Comparison of ENCODE assay signal across 11 cellular contexts in the genomic region with DNA sequence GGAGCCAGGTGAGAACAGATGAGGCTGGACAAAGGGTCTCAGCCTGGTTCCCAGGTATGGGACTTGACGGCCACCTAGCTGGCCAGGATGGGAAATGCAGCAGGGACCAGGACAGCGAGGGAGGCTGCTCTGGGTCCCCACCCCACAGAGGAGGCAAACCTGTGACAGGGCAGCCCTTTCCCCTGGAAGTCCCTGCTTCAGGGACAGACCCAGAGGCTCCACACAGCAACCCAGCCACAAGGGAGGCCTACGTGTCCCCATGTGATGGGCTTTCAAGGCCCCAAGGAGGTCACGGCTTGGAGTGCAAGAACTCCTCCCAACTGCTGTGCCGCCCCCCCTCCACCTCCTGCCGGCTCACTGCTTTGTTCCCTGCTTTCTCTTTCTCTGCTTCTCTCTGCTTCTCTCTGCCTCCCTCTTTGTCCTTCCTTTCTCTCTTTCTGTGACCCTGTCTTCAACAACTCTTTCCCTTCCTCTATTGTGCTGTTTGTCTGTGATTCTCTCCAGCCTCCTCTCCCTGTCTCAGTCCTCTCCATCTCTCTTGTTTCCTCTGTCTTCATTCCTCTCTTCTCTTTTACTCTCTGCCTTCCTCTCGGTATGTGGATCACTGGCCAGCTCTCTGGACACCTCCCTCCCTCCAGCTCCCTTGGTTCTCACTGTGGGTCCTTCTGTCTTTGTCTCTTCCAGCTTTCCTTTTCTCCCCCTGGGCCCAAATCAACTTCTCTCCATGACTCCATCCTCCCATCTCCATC. TPM values are rescaled to one million over a fixed set of nuclear protein-coding genes. Genes with fewer than 3 reads are reported as not detected.
A peak's percentile ranks its signal among the peaks of the same experiment; 100 is the strongest.
DNase-seq lines count a peak whose midpoint lies in the region; ATAC-seq and TF ChIP-seq lines count a peak whose summit lies in the region.
"Had no signal": no experiment of that assay in that cellular context is flagged by ENCODE, and none has a peak within 500 bp of the region (broad histone marks: within the 10 kb centered on the region; RNA-seq: fewer than 3 reads in every experiment).

No MANE protein-coding gene starts in this region.

- ATAC-seq in stimulated activated effector memory CD8-positive, alpha-beta T cell treated with anti-CD3 and anti-CD28 coated beads, Interleukin-12 subunit alpha, Interleukin-12 subunit beta, amount 100 ng/mL, for 72 hours: peak; percentile 27

- DNase-seq in NCI-H2081 (lab: John Stamatoyannopoulos, UW) (peak; percentile 5 to 10), NCI-H2081 treated with DMSO at 0.1 percent for 48 hours (lab: John Stamatoyannopoulos, UW) (no peak), OCI-M1 (lab: John Stamatoyannopoulos, UW) (peak; percentile 26), glutamatergic neuron (peak; percentile 31), GM19238 (ENCODE audit: insufficient read length, low spot score) (no peak), coronary artery (ENCODE audit: low spot score) (no peak)
- no peak for DNase-seq in stimulated activated effector memory CD8-positive, alpha-beta T cell treated with anti-CD3 and anti-CD28 coated beads, Interleukin-12 subunit alpha, Interleukin-12 subunit beta, amount 100 ng/mL, for 72 hours (ENCODE audit: low spot score in 2 of 2)
- no peak for DNase-seq in effector memory CD4-positive, alpha-beta T cell
- DNase-seq: GOT3, NCI-H2029 treated with DMSO at 0.1 percent for 48 hours had no signal

- H3K27ac ChIP-seq in coronary artery: no peak overlapping the region
- H3K27ac ChIP-seq in effector memory CD4-positive, alpha-beta T cell (ENCODE audit: insufficient read depth, low read length, poor library complexity, severe bottlenecking): no peak overlapping the region
- H3K27ac ChIP-seq: BLaER1 had no signal

- H3K4me3 Mint-ChIP-seq in glutamatergic neuron (ENCODE audit: unreplicated experiment): peak overlapping the region; percentile 7
- no peak overlapping the region for H3K4me3 Mint-ChIP-seq in stimulated activated effector memory CD8-positive, alpha-beta T cell treated with anti-CD3 and anti-CD28 coated beads, Interleukin-12 subunit alpha, Interleukin-12 subunit beta, amount 100 ng/mL, for 72 hours

- H3K9me3 Mint-ChIP-seq in glutamatergic neuron (ENCODE audit: unreplicated experiment): peaks cover 7% of the 10 kb centered on the region
- H3K9me3 Mint-ChIP-seq in stimulated activated effector memory CD8-positive, alpha-beta T cell treated with anti-CD3 and anti-CD28 coated beads, Interleukin-12 subunit alpha, Interleukin-12 subunit beta, amount 100 ng/mL, for 72 hours: no peaks in the 10 kb centered on the region

- no peaks in the 10 kb centered on the region for H3K9me3 ChIP-seq in effector memory CD4-positive, alpha-beta T cell (ENCODE audit: control insufficient read depth, low read length)
- H3K9me3 ChIP-seq: BLaER1 had no signal

- H3K36me3 Mint-ChIP-seq in glutamatergic neuron (ENCODE audit: unreplicated experiment): peaks cover 8% of the 10 kb centered on the region
- no peaks in the 10 kb centered on the region for H3K36me3 Mint-ChIP-seq in stimulated activated effector memory CD8-positive, alpha-beta T cell treated with anti-CD3 and anti-CD28 coated beads, Interleukin-12 subunit alpha, Interleukin-12 subunit beta, amount 100 ng/mL, for 72 hours

- no peaks in the 10 kb centered on the region for H3K4me1 ChIP-seq in effector memory CD4-positive, alpha-beta T cell (ENCODE audit: control insufficient read depth, insufficient read depth, low read length, poor library complexity, severe bottlenecking)

- H3K4me3 ChIP-seq in coronary artery: no peak overlapping the region
- H3K4me3 ChIP-seq in effector memory CD4-positive, alpha-beta T cell (ENCODE audit: insufficient read depth, low read depth, low read length, poor library complexity, severe bottlenecking): no peak overlapping the region
- H3K4me3 ChIP-seq: BLaER1 had no signal

- H3K4me1 Mint-ChIP-seq in glutamatergic neuron (ENCODE audit: low read depth, unreplicated experiment): peaks cover 6% of the 10 kb centered on the region
- H3K4me1 Mint-ChIP-seq in stimulated activated effector memory CD8-positive, alpha-beta T cell treated with anti-CD3 and anti-CD28 coated beads, Interleukin-12 subunit alpha, Interleukin-12 subunit beta, amount 100 ng/mL, for 72 hours: peaks cover 19% of the 10 kb centered on the region

- H3K27ac Mint-ChIP-seq in glutamatergic neuron (ENCODE audit: unreplicated experiment): no peak overlapping the region
- peak overlapping the region; percentile 5 for H3K27ac Mint-ChIP-seq in stimulated activated effector memory CD8-positive, alpha-beta T cell treated with anti-CD3 and anti-CD28 coated beads, Interleukin-12 subunit alpha, Interleukin-12 subunit beta, amount 100 ng/mL, for 72 hours

- H3K27me3 Mint-ChIP-seq in glutamatergic neuron (ENCODE audit: unreplicated experiment): peaks cover 13% of the 10 kb centered on the region

- TF ChIP-seq CTCF in glutamatergic neuron (IDR thresholded peaks at IDR 0.05; ENCODE audit: partially characterized antibody, unreplicated experiment): peak; percentile 28
- no peak for TF ChIP-seq CTCF in coronary artery (IDR thresholded peaks at IDR 0.05)

- no peaks in the 10 kb centered on the region for H3K27me3 ChIP-seq in effector memory CD4-positive, alpha-beta T cell (replicated peaks; ENCODE audit: control insufficient read depth, insufficient read depth, low read length, poor library complexity, severe bottlenecking)
- H3K27me3 ChIP-seq: BLaER1 had no signal

- H3K36me3 ChIP-seq in effector memory CD4-positive, alpha-beta T cell (ENCODE audit: control insufficient read depth, insufficient read depth, low read length): no peaks in the 10 kb centered on the region
- H3K36me3 ChIP-seq: BLaER1 had no signal

RNA-seq across cellular contexts. Expression of a gene that starts 9.6 kb away (rescaled TPM):
- 0.61 TPM for total RNA-seq in glutamatergic neuron (ENCODE audit: unreplicated experiment)

RNA-seq across cellular contexts. Expression of a gene that starts 57.3 kb away (rescaled TPM):
- 3.0 TPM for total RNA-seq in glutamatergic neuron (ENCODE audit: unreplicated experiment)

RNA-seq across cellular contexts. Expression of a gene that starts 57.5 kb away (rescaled TPM):
- total RNA-seq in glutamatergic neuron (ENCODE audit: unreplicated experiment): 0.39 TPM

Comparison
In these comparisons a context has a peak if more than half of its experiments do, and no peak if none do; other contexts are left out.
1. DNase-seq: peak in NCI-H2081 (2 of 2), OCI-M1 (single experiment) and glutamatergic neuron (single experiment); none in NCI-H2081 treated with DMSO at 0.1 percent for 48 hours (single experiment), stimulated activated effector memory CD8-positive, alpha-beta T cell treated with anti-CD3 and anti-CD28 coated beads, Interleukin-12 subunit alpha, Interleukin-12 subunit beta, amount 100 ng/mL, for 72 hours (0 of 2), GM19238 (single experiment), coronary artery (single experiment) and effector memory CD4-positive, alpha-beta T cell (0 of 3).